In genomic region chr10:58661902-58662301, GRCh38 we compare ENCODE assay signal across 11 cellular contexts.
"Had no signal": no experiment of that assay in that cellular context is flagged by ENCODE, and none has a peak within 500 bp of the region (broad histone marks: within the 10 kb centered on the region; RNA-seq: fewer than 3 reads in every experiment).

No MANE protein-coding gene starts in this region.

- H3K4me3 ChIP-seq: tibial nerve had no signal

- H3K36me3 ChIP-seq: tibial nerve had no signal

- DNase-seq: activated CD4-positive, alpha-beta T cell treated with anti-CD3 and anti-CD28 coated beads, Interleukin-2, amount 10 ng/mL, durations not matched to agents 24 days and 14 days; activated naive CD4-positive, alpha-beta T cell treated with anti-CD3 and anti-CD28 coated beads for 36 hours; effector memory CD8-positive, alpha-beta T cell; erythroblast; retina had no signal

- H3K27me3 ChIP-seq: tibial nerve had no signal

- H3K27ac Mint-ChIP-seq: activated CD4-positive, alpha-beta T cell treated with anti-CD3 and anti-CD28 coated beads, Interleukin-2, amount 10 ng/mL, durations not matched to agents 24 days and 14 days; activated naive CD4-positive, alpha-beta T cell treated with anti-CD3 and anti-CD28 coated beads for 36 hours; activated T-helper 17 cell treated with anti-CD3 and anti-CD28 coated beads, Interleukin-2, amount 50 U/mL, for 72 hours; dendritic cell treated with granulocyte-macrophage colony-stimulating factor and Interleukin-4, amounts not matched to agents 40 ng/mL and 50 ng/mL, for 4 days; effector memory CD8-positive, alpha-beta T cell; mesothelial cell of epicardium; stimulated activated effector memory CD8-positive, alpha-beta T cell treated with anti-CD3 and anti-CD28 coated beads, Interleukin-12 subunit alpha, Interleukin-12 subunit beta, amount 100 ng/mL, for 72 hours; WTC11 had no signal

- H3K4me1 Mint-ChIP-seq: activated CD4-positive, alpha-beta T cell treated with anti-CD3 and anti-CD28 coated beads, Interleukin-2, amount 10 ng/mL, durations not matched to agents 24 days and 14 days; activated T-helper 17 cell treated with anti-CD3 and anti-CD28 coated beads, Interleukin-2, amount 50 U/mL, for 72 hours; mesothelial cell of epicardium had no signal

- ATAC-seq: activated T-helper 17 cell treated with anti-CD3 and anti-CD28 coated beads, Interleukin-2, amount 50 U/mL, for 72 hours; effector memory CD8-positive, alpha-beta T cell; stimulated activated effector memory CD8-positive, alpha-beta T cell treated with anti-CD3 and anti-CD28 coated beads, Interleukin-12 subunit alpha, Interleukin-12 subunit beta, amount 100 ng/mL, for 72 hours; WTC11 had no signal

- H3K27me3 Mint-ChIP-seq: activated CD4-positive, alpha-beta T cell treated with anti-CD3 and anti-CD28 coated beads, Interleukin-2, amount 10 ng/mL, durations not matched to agents 24 days and 14 days; activated T-helper 17 cell treated with anti-CD3 and anti-CD28 coated beads, Interleukin-2, amount 50 U/mL, for 72 hours; dendritic cell treated with granulocyte-macrophage colony-stimulating factor and Interleukin-4, amounts not matched to agents 40 ng/mL and 50 ng/mL, for 4 days; effector memory CD8-positive, alpha-beta T cell had no signal

- H3K36me3 Mint-ChIP-seq: stimulated activated effector memory CD8-positive, alpha-beta T cell treated with anti-CD3 and anti-CD28 coated beads, Interleukin-12 subunit alpha, Interleukin-12 subunit beta, amount 100 ng/mL, for 72 hours had no signal

- H3K4me3 Mint-ChIP-seq: activated CD4-positive, alpha-beta T cell treated with anti-CD3 and anti-CD28 coated beads, Interleukin-2, amount 10 ng/mL, durations not matched to agents 24 days and 14 days; activated naive CD4-positive, alpha-beta T cell treated with anti-CD3 and anti-CD28 coated beads for 36 hours; activated T-helper 17 cell treated with anti-CD3 and anti-CD28 coated beads, Interleukin-2, amount 50 U/mL, for 72 hours; dendritic cell treated with granulocyte-macrophage colony-stimulating factor and Interleukin-4, amounts not matched to agents 40 ng/mL and 50 ng/mL, for 4 days; mesothelial cell of epicardium; stimulated activated effector memory CD8-positive, alpha-beta T cell treated with anti-CD3 and anti-CD28 coated beads, Interleukin-12 subunit alpha, Interleukin-12 subunit beta, amount 100 ng/mL, for 72 hours; WTC11 had no signal
